ENCODE assay signal across 33 cellular contexts in genomic region chr6:8678466-8678865, GRCh38.
DNase-seq lines count a peak whose midpoint lies in the region; ATAC-seq, FAIRE-seq and TF ChIP-seq lines count a peak whose summit lies in the region.
"Had no signal": no experiment of that assay in that cellular context is flagged by ENCODE, and none has a peak within 500 bp of the region (broad histone marks: within the 10 kb centered on the region; RNA-seq: fewer than 3 reads in every experiment).

No MANE protein-coding gene starts in this region.

- 88% methylated on average over 5 of the region's 5 CpGs for WGBS in right lobe of liver (ENCODE audit: insufficient coverage, low coverage, low lambda C conversion rate, missing lambda C conversion rate)
- 54% methylated on average over 5 of the region's 5 CpGs for WGBS in HepG2 (ENCODE audit: low lambda C conversion rate)

- H3K4me3 ChIP-seq in right lobe of liver: no peak overlapping the region
- no peak overlapping the region for H3K4me3 ChIP-seq in HepG2 (replicated peaks in 1 of 3; ENCODE audit: insufficient read depth in 1 of 3, low read depth in 2 of 3, low read length in 3 of 3)
- H3K4me3 ChIP-seq in OCI-LY3 (ENCODE audit: low read length): peak overlapping the region; percentile 46; the same call in 1 of the 2 replicates
- H3K4me3 ChIP-seq: A549; BLaER1; BLaER1 treated with 17β-estradiol and CSF1 and Interleukin-3, amounts not matched to agents 10 nM and 100 nM had no signal

- no peaks in the 10 kb centered on the region for H3K79me2 ChIP-seq in HepG2 (ENCODE audit: insufficient read depth, low read length)
- H3K79me2 ChIP-seq in OCI-LY3 (ENCODE audit: low read length): no peaks in the 10 kb centered on the region

- H3K27me3 ChIP-seq in right lobe of liver: no peaks in the 10 kb centered on the region
- no peaks in the 10 kb centered on the region for H3K27me3 ChIP-seq in HepG2 (ENCODE audit: control insufficient read depth in 1 of 2, insufficient read depth in 2 of 2, low read length in 2 of 2)
- no peaks in the 10 kb centered on the region for H3K27me3 ChIP-seq in OCI-LY3 (ENCODE audit: low read depth, low read length)
- H3K27me3 ChIP-seq: BE2C; BLaER1; BLaER1 treated with 17β-estradiol and CSF1 and Interleukin-3, amounts not matched to agents 10 nM and 100 nM had no signal

- intact Hi-C loops in right lobe of liver (cut with DNase I) (no loop called here), HepG2 (cut with micrococcal nuclease; ENCODE audit: unreplicated experiment) (no loop called here)

- H3K36me3 ChIP-seq in right lobe of liver: no peaks in the 10 kb centered on the region
- H3K36me3 ChIP-seq in HepG2 (replicated peaks in 1 of 2; ENCODE audit: control insufficient read depth in 1 of 2, insufficient read depth in 2 of 2, low read length in 2 of 2): no peaks in the 10 kb centered on the region
- no peaks in the 10 kb centered on the region for H3K36me3 ChIP-seq in OCI-LY3 (replicated peaks; ENCODE audit: low read depth, low read length)
- H3K36me3 ChIP-seq: BE2C; BLaER1; BLaER1 treated with 17β-estradiol and CSF1 and Interleukin-3, amounts not matched to agents 10 nM and 100 nM had no signal

- ATAC-seq in right lobe of liver (peak in 3 of 4 donors; percentile 21 to 63 (median 41)), HepG2 (no peak), left lobe of liver (peak; percentile 62)
- ATAC-seq: A549; CD8-positive, alpha-beta T cell had no signal

- H3K9ac ChIP-seq in HepG2 (ENCODE audit: insufficient read depth, low read depth, low read length): no peak overlapping the region
- H3K9ac ChIP-seq in OCI-LY3 (ENCODE audit: low read length): no peak overlapping the region
- H3K9ac ChIP-seq: BLaER1; BLaER1 treated with 17β-estradiol and CSF1 and Interleukin-3, amounts not matched to agents 10 nM and 100 nM had no signal

- no peak overlapping the region for H3K4me2 ChIP-seq in HepG2 (ENCODE audit: low read depth, low read length)
- peak overlapping the region; percentile 48; the same call in 1 of the 2 replicates for H3K4me2 ChIP-seq in OCI-LY3 (ENCODE audit: low read length)
- H3K4me2 ChIP-seq: A549; BLaER1; BLaER1 treated with 17β-estradiol and CSF1 and Interleukin-3, amounts not matched to agents 10 nM and 100 nM had no signal

- no TSS peak for BruUV-seq in HepG2 (replicated peaks; lab: Mats Ljungman, UMichigan)

- FAIRE-seq in HepG2 (lab: Jason Lieb, UNC): no peak
- FAIRE-seq: A204.1, A549, D721Med had no signal

- CTCF ChIA-PET in HepG2 (lab: Yijun Ruan, JAX; ENCODE audit: low intra/inter-chr PET ratio, low total read pairs): no interaction called here

- POLR2A ChIA-PET in HepG2 (lab: Yijun Ruan, JAX): no interaction called here

- H3K27ac ChIP-seq in right lobe of liver: no peak overlapping the region
- no peak overlapping the region for H3K27ac ChIP-seq in HepG2 (ENCODE audit: extremely low read length, insufficient read depth, low read length)
- H3K27ac ChIP-seq in OCI-LY3 (ENCODE audit: low read length): no peak overlapping the region
- H3K27ac ChIP-seq: 22Rv1; A549; BLaER1; BLaER1 treated with 17β-estradiol and CSF1 and Interleukin-3, amounts not matched to agents 10 nM and 100 nM; C4-2B had no signal

- TF ChIP-seq POLR2A in right lobe of liver (IDR thresholded peaks at IDR 0.05): no peak
- no peak for TF ChIP-seq POLR2A in HepG2 (IDR thresholded peaks at IDR 0.05; ENCODE audit: insufficient read depth in 1 of 2, low read depth in 2 of 2, low read length in 2 of 2)

- peaks cover 0 to 14% (median 3%) of the 10 kb centered on the region in 4 donors for H3K4me1 ChIP-seq in right lobe of liver
- H3K4me1 ChIP-seq in HepG2 (ENCODE audit: insufficient read depth, low read length): peaks cover 6% of the 10 kb centered on the region
- peaks cover 45% of the 10 kb centered on the region for H3K4me1 ChIP-seq in OCI-LY3 (ENCODE audit: low read length)
- H3K4me1 ChIP-seq: A549, BE2C, BLaER1, Caco-2 had no signal

- TF ChIP-seq EP300 in HepG2 (IDR thresholded peaks at IDR 0.05; ENCODE audit: low read depth in 2 of 2, low read length in 2 of 2) (no peak), HepG2 (CRISPR knock-in tag; IDR thresholded peaks at IDR 0.05; ENCODE audit: borderline replicate concordance) (no peak)

- H2AFZ ChIP-seq in HepG2 (ENCODE audit: low read length) (no peak overlapping the region), OCI-LY3 (ENCODE audit: low read depth, low read length) (no peak overlapping the region)

- H4K20me1 ChIP-seq in HepG2 (ENCODE audit: insufficient read depth, low read length) (no peaks in the 10 kb centered on the region), OCI-LY3 (ENCODE audit: insufficient read depth, low read length) (0 out of 2 replicates have a peak, but pooled peaks cover 2% of the 10 kb centered on the region)
- H4K20me1 ChIP-seq: BLaER1; BLaER1 treated with 17β-estradiol and CSF1 and Interleukin-3, amounts not matched to agents 10 nM and 100 nM had no signal

- DNase-seq in right lobe of liver (no peak), HepG2 (ENCODE audit: low spot score) (no peak), left lobe of liver (ENCODE audit: low spot score) (no peak), T-helper 1 cell (no peak), SIG-M5 (lab: John Stamatoyannopoulos, UW) (no peak)
- DNase-seq: 8988T; ACHN; AML-193; BE2C; C1 segment of cervical spinal cord; Caco-2; Calu3; CD4-positive, alpha-beta memory T cell; CD4-positive, alpha-beta T cell; CD4-positive, CD25-positive, alpha-beta regulatory T cell; CD8-positive, alpha-beta memory T cell; CD8-positive, alpha-beta T cell; COR-L47; DMS 273 treated with DMSO at 0.1 percent for 48 hours; DMS153; DMS53; DMS79; DMS79 treated with DMSO at 0.1 percent for 48 hours; DND-41; EL had no signal

- in situ Hi-C loops in HepG2 (cut with HindIII; ENCODE audit: extremely low pct_ligation_motif_present, low pct_unique_long_range_greater_than_20kb): no loop called here

- TF ChIP-seq CTCF in right lobe of liver (IDR thresholded peaks at IDR 0.05) (no peak), HepG2 (CRISPR knock-in tag; IDR thresholded peaks at IDR 0.05) (no peak), OCI-LY3 (IDR thresholded peaks at IDR 0.05; ENCODE audit: low read depth, low read length) (no peak)

- H3K9me3 ChIP-seq in right lobe of liver (no peaks in the 10 kb centered on the region), HepG2 (ENCODE audit: low read length) (peaks cover 15% of the 10 kb centered on the region; the same call in 1 of the 2 replicates), OCI-LY3 (ENCODE audit: insufficient read depth, low read length) (no peaks in the 10 kb centered on the region)
- H3K9me3 ChIP-seq: A549, BE2C, BLaER1, Caco-2 had no signal

- TF ChIP-seq RAD21 in HepG2 (CRISPR knock-in tag; IDR thresholded peaks at IDR 0.05): no peak

TF ChIP-seq in HepG2, 621 proteins besides CTCF, POLR2A, EP300 and RAD21:
- no peak for TF ChIP-seq TBL1XR1 (IDR thresholded peaks at IDR 0.05; ENCODE audit: borderline replicate concordance, low read length, partially characterized antibody)
- TF ChIP-seq GPN1 (CRISPR knock-in tag; IDR thresholded peaks at IDR 0.05; ENCODE audit: borderline replicate concordance): no peak
- no peak for TF ChIP-seq SAP130 (CRISPR knock-in tag; IDR thresholded peaks at IDR 0.05; ENCODE audit: low read depth)
- no peak for TF ChIP-seq SKI (IDR thresholded peaks at IDR 0.05; ENCODE audit: partially characterized antibody)
- TF ChIP-seq GTF2F1 (IDR thresholded peaks at IDR 0.05; ENCODE audit: low read length): no peak
- TF ChIP-seq ZNF232 (CRISPR knock-in tag; IDR thresholded peaks at IDR 0.05; ENCODE audit: borderline replicate concordance): no peak
